23 cellular contexts compared by ENCODE assay signal in the genomic region with DNA sequence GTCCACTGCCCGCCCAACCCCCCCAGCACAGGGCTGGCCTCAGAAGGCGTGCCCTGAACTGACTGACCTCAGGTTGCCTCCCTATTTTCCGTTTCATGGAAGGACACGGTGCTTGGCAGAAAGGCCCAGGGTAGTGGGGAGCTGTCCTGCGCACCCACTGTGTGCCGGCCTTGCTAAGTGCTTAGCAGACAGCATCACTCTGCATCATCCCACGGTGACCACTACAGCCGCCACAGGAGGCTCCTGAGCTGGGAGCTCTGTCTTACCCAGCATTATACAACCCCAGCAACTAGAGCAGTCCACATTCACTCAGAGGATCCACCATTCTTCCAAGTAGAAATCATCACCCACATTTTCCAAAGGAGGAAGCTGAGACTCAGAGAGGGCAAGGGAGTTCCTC. TPM values are rescaled to one million over a fixed set of nuclear protein-coding genes. Genes with fewer than 3 reads are reported as not detected.
DNase-seq lines count a peak whose midpoint lies in the region; ATAC-seq and TF ChIP-seq lines count a peak whose summit lies in the region.
"Had no signal": no experiment of that assay in that cellular context is flagged by ENCODE, and none has a peak within 500 bp of the region (broad histone marks: within the 10 kb centered on the region; RNA-seq: fewer than 3 reads in every experiment).

No MANE protein-coding gene starts in this region.

- no peaks in the 10 kb centered on the region for H3K27me3 Mint-ChIP-seq in activated CD4-positive, alpha-beta T cell treated with anti-CD3 and anti-CD28 coated beads, Interleukin-2, amount 10 ng/mL, durations not matched to agents 24 days and 14 days
- H3K27me3 Mint-ChIP-seq in nephron (ENCODE audit: low read depth) (no peaks in the 10 kb centered on the region), WTC11 (ENCODE audit: low read depth) (peaks cover 3% of the 10 kb centered on the region)

- H3K27ac ChIP-seq in Panc1 (ENCODE audit: low read length) (no peak overlapping the region), upper lobe of right lung (no peak overlapping the region)
- H3K27ac ChIP-seq: SJSA1 had no signal

- H3K27me3 ChIP-seq in Panc1 (ENCODE audit: control insufficient read depth, insufficient read depth, low read length), result no peaks in the 10 kb centered on the region
- no peaks in the 10 kb centered on the region for H3K27me3 ChIP-seq in upper lobe of right lung
- H3K27me3 ChIP-seq: SJSA1 had no signal

- peaks cover 6% of the 10 kb centered on the region for H3K4me1 ChIP-seq in Panc1 (ENCODE audit: control insufficient read depth, insufficient read depth, low read length)
- no peaks in the 10 kb centered on the region for H3K4me1 ChIP-seq in upper lobe of right lung
- H3K4me1 ChIP-seq: SJSA1 had no signal

- in situ Hi-C loops in Panc1 (cut with HindIII; ENCODE audit: low pct_unique_long_range_greater_than_20kb, low sequenced_read_pairs), result no loop called here

- H3K27ac Mint-ChIP-seq in activated CD4-positive, alpha-beta T cell treated with anti-CD3 and anti-CD28 coated beads, Interleukin-2, amount 10 ng/mL, durations not matched to agents 24 days and 14 days, result peak overlapping the region; percentile 17
- H3K27ac Mint-ChIP-seq in nephron (peak overlapping the region in 2 of 3 experiments; percentile 59 to 69), WTC11 (no peak overlapping the region)

- H3K9me3 ChIP-seq in Panc1 (ENCODE audit: control insufficient read depth, insufficient read depth, low read depth, low read length), result no peaks in the 10 kb centered on the region
- H3K9me3 ChIP-seq in upper lobe of right lung, result no peaks in the 10 kb centered on the region
- H3K9me3 ChIP-seq: SJSA1 had no signal

- H3K36me3 Mint-ChIP-seq in activated CD4-positive, alpha-beta T cell treated with anti-CD3 and anti-CD28 coated beads, Interleukin-2, amount 10 ng/mL, durations not matched to agents 24 days and 14 days (ENCODE audit: low read depth), result no peaks in the 10 kb centered on the region
- H3K36me3 Mint-ChIP-seq in nephron (ENCODE audit: low read depth) (no peaks in the 10 kb centered on the region), WTC11 (no peaks in the 10 kb centered on the region)
- H3K36me3 Mint-ChIP-seq: CD14-positive monocyte had no signal

- CTCF ChIA-PET in Panc1 (lab: Charles Lee) (interaction anchor here (0.5 kb wide), 1 partner anchor 89 kb away, joined by 6 read pairs; a partner anchor contains a TSS), WTC11 (lab: Charles Lee) (interaction anchor here (1.2 to 2.9 kb wide), 8 partner anchors 17 to 97 kb away, joined by 3 to 11 read pairs (median 4); no protein-coding TSS in a partner anchor)

- TF ChIP-seq CTCF in Panc1 (IDR thresholded peaks at IDR 0.05), result no peak
- TF ChIP-seq CTCF in nephron (IDR thresholded peaks at IDR 0.05; ENCODE audit: unreplicated experiment in 3 of 3), result no peak
- no peak for TF ChIP-seq CTCF in upper lobe of right lung (IDR thresholded peaks at IDR 0.05)
- TF ChIP-seq CTCF in WTC11 (IDR thresholded peaks at IDR 0.05), result no peak

- no peak for DNase-seq in activated CD4-positive, alpha-beta T cell treated with anti-CD3 and anti-CD28 coated beads, Interleukin-2, amount 10 ng/mL, durations not matched to agents 24 days and 14 days
- DNase-seq in activated CD4-positive, alpha-beta T cell treated with anti-CD3 and anti-CD28 coated beads for 48 hours, result no peak
- DNase-seq in Panc1 (ENCODE audit: low read depth, low spot score) (no peak), upper lobe of right lung (no peak), WTC11 (ENCODE audit: low spot score) (no peak), AG20443 (ENCODE audit: low spot score) (no peak), NOMO-1 (lab: John Stamatoyannopoulos, UW; ENCODE audit: unreplicated experiment in 2 of 2) (no peak)
- DNase-seq: 8988T, EL, KBM-7, NCI-H1694, NCI-H2081, NCI-H2171, NCI-H345, NCI-H524 treated with DMSO at 0.1 percent for 48 hours, NCI-H82 had no signal

- no peaks in the 10 kb centered on the region for H3K4me1 Mint-ChIP-seq in activated CD4-positive, alpha-beta T cell treated with anti-CD3 and anti-CD28 coated beads, Interleukin-2, amount 10 ng/mL, durations not matched to agents 24 days and 14 days
- H3K4me1 Mint-ChIP-seq in nephron (peaks cover 7% of the 10 kb centered on the region), WTC11 (peaks cover 11% of the 10 kb centered on the region)

- ATAC-seq in Panc1, result peak; percentile 57; the same call in 1 of the 2 replicates
- peak; percentile 41 for ATAC-seq in upper lobe of right lung
- ATAC-seq in WTC11, result no peak
- ATAC-seq: Right ventricle myocardium inferior had no signal

- intact Hi-C loops in activated CD4-positive, alpha-beta T cell treated with anti-CD3 and anti-CD28 coated beads, Interleukin-2, amount 10 ng/mL, durations not matched to agents 24 days and 14 days (cut with micrococcal nuclease), result no loop called here
- intact Hi-C loops in Panc1 (cut with micrococcal nuclease; ENCODE audit: unreplicated experiment), result no loop called here
- intact Hi-C loops in upper lobe of right lung (cut with DNase I), result no loop called here

- POLR2A ChIA-PET in Panc1 (lab: Charles Lee) (interaction anchor here (0.7 kb wide), 1 partner anchor 9 kb away, joined by 4 read pairs; no protein-coding TSS in a partner anchor), WTC11 (lab: Charles Lee) (no interaction called here)

- no peak overlapping the region for H3K4me3 Mint-ChIP-seq in activated CD4-positive, alpha-beta T cell treated with anti-CD3 and anti-CD28 coated beads, Interleukin-2, amount 10 ng/mL, durations not matched to agents 24 days and 14 days
- H3K4me3 Mint-ChIP-seq in nephron (no peak overlapping the region), WTC11 (no peak overlapping the region)
- H3K4me3 Mint-ChIP-seq: CD14-positive monocyte had no signal

- no peak overlapping the region for H3K4me3 ChIP-seq in Panc1 (ENCODE audit: low read depth in 2 of 2, low read length in 2 of 2)
- no peak overlapping the region for H3K4me3 ChIP-seq in upper lobe of right lung
- H3K4me3 ChIP-seq: SJSA1 had no signal

- BruUV-seq in Panc1 (replicated peaks; lab: Mats Ljungman, UMichigan), result no TSS peak

- H3K36me3 ChIP-seq in Panc1 (ENCODE audit: control insufficient read depth, insufficient read depth, low read length) (no peaks in the 10 kb centered on the region), upper lobe of right lung (no peaks in the 10 kb centered on the region)
- H3K36me3 ChIP-seq: SJSA1 had no signal

- no peaks in the 10 kb centered on the region for H3K9me3 Mint-ChIP-seq in activated CD4-positive, alpha-beta T cell treated with anti-CD3 and anti-CD28 coated beads, Interleukin-2, amount 10 ng/mL, durations not matched to agents 24 days and 14 days
- H3K9me3 Mint-ChIP-seq in nephron (no peaks in the 10 kb centered on the region), WTC11 (no peaks in the 10 kb centered on the region)

TF ChIP-seq in WTC11, 78 proteins besides CTCF, POLR2A, EP300 and RAD21 (continues in another document):
- TF ChIP-seq HMGA2 (CRISPR knock-in tag; IDR thresholded peaks at IDR 0.05) (no peak), NFE2L1 (CRISPR knock-in tag; IDR thresholded peaks at IDR 0.05) (no peak), ATF1 (CRISPR knock-in tag; IDR thresholded peaks at IDR 0.05) (no peak), SP1 (CRISPR knock-in tag; conservative IDR thresholded peaks at IDR 0.05) (no peak), ZNF423 (CRISPR knock-in tag; IDR thresholded peaks at IDR 0.05) (no peak)
- TF ChIP-seq, protein P1, sequence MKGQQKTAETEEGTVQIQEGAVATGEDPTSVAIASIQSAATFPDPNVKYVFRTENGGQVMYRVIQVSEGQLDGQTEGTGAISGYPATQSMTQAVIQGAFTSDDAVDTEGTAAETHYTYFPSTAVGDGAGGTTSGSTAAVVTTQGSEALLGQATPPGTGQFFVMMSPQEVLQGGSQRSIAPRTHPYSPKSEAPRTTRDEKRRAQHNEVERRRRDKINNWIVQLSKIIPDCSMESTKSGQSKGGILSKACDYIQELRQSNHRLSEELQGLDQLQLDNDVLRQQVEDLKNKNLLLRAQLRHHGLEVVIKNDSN (CRISPR knock-in tag; IDR thresholded peaks at IDR 0.05), result no peak
- TF ChIP-seq, protein P2, sequence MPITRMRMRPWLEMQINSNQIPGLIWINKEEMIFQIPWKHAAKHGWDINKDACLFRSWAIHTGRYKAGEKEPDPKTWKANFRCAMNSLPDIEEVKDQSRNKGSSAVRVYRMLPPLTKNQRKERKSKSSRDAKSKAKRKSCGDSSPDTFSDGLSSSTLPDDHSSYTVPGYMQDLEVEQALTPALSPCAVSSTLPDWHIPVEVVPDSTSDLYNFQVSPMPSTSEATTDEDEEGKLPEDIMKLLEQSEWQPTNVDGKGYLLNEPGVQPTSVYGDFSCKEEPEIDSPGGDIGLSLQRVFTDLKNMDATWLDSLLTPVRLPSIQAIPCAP (CRISPR knock-in tag; IDR thresholded peaks at IDR 0.05), result no peak

RNA-seq across cellular contexts. Expression of a gene that starts 1.8 kb away (rescaled TPM):
- total RNA-seq in activated CD4-positive, alpha-beta T cell treated with anti-CD3 and anti-CD28 coated beads, Interleukin-2, amount 10 ng/mL, durations not matched to agents 24 days and 14 days, result not detected in 2 replicates
- 0.69 TPM for total RNA-seq in Panc1 (2021; ENCODE audit: unreplicated experiment)
- polyA plus RNA-seq in Panc1 (2012; ENCODE audit: insufficient read length), result 5.2 TPM
- not detected for total RNA-seq in upper lobe of right lung
- total RNA-seq in WTC11 (2021), result 5.2 to 6.4 TPM (median 5.8 TPM) in 3 replicates
- total RNA-seq: H4, OCI-LY7, SJSA1 had no signal
- polyA plus RNA-seq: CD14-positive monocyte had no signal

RNA-seq across cellular contexts. Expression of a gene that starts 10.2 kb away (rescaled TPM):
- not detected in 2 replicates for total RNA-seq in activated CD4-positive, alpha-beta T cell treated with anti-CD3 and anti-CD28 coated beads, Interleukin-2, amount 10 ng/mL, durations not matched to agents 24 days and 14 days
- total RNA-seq in Panc1 (2021; ENCODE audit: unreplicated experiment) (4.0 TPM), upper lobe of right lung (1.8 TPM), WTC11 (2021) (0.90 to 1.3 TPM (median 1.1 TPM) in 3 replicates)
- polyA plus RNA-seq in Panc1 (2012; ENCODE audit: insufficient read length), result 8.8 TPM
- total RNA-seq: H4 had no signal
- polyA plus RNA-seq: AG04450, CD14-positive monocyte had no signal

RNA-seq across cellular contexts. Expression of a gene that starts 45.5 kb away (rescaled TPM):
- total RNA-seq in activated CD4-positive, alpha-beta T cell treated with anti-CD3 and anti-CD28 coated beads, Interleukin-2, amount 10 ng/mL, durations not matched to agents 24 days and 14 days, result 9.6 and 10.4 TPM in 2 replicates
- total RNA-seq in Panc1 (2021; ENCODE audit: unreplicated experiment) (39.5 TPM), upper lobe of right lung (15.7 TPM), WTC11 (2021) (29.7 to 30.4 TPM (median 30.0 TPM) in 3 replicates)
- 53.7 TPM for polyA plus RNA-seq in Panc1 (2012; ENCODE audit: insufficient read length)

RNA-seq across cellular contexts. Expression of a gene that starts 46.9 kb away (rescaled TPM):
- 0.19 and 0.21 TPM in 2 replicates for total RNA-seq in activated CD4-positive, alpha-beta T cell treated with anti-CD3 and anti-CD28 coated beads, Interleukin-2, amount 10 ng/mL, durations not matched to agents 24 days and 14 days
- total RNA-seq in Panc1 (2021; ENCODE audit: unreplicated experiment) (13.0 TPM), upper lobe of right lung (6.0 TPM), WTC11 (2021) (1.8 to 2.9 TPM (median 2.5 TPM) in 3 replicates)
- polyA plus RNA-seq in Panc1 (2012; ENCODE audit: insufficient read length), result 12.3 TPM
- total RNA-seq: SJSA1 had no signal
- polyA plus RNA-seq: CD14-positive monocyte had no signal

RNA-seq across cellular contexts. Expression of a gene that starts 50.2 kb away (rescaled TPM):
- 21.7 and 23.4 TPM in 2 replicates for total RNA-seq in activated CD4-positive, alpha-beta T cell treated with anti-CD3 and anti-CD28 coated beads, Interleukin-2, amount 10 ng/mL, durations not matched to agents 24 days and 14 days
- total RNA-seq in Panc1 (2021; ENCODE audit: unreplicated experiment) (93.1 TPM), upper lobe of right lung (14.7 TPM), WTC11 (2021) (71.9 to 87.7 TPM (median 74.8 TPM) in 3 replicates)
- polyA plus RNA-seq in Panc1 (2012; ENCODE audit: insufficient read length), result 138 TPM
